In genomic region chr5:109900911-109901627, GRCh38 we compare ENCODE assay signal across 1 cellular context.
TF ChIP-seq lines count a peak whose summit lies in the region.

No MANE protein-coding gene starts in this region.

TF ChIP-seq in HepG2, 621 proteins besides CTCF, POLR2A, EP300 and RAD21 (continued from another document and continues in another):
- no peak for TF ChIP-seq CEBPZ (IDR thresholded peaks at IDR 0.05; ENCODE audit: low read length)
- TF ChIP-seq TCF7 (IDR thresholded peaks at IDR 0.05; ENCODE audit: low read depth) = peak; percentile 69
- TF ChIP-seq KLF16 (CRISPR knock-in tag; IDR thresholded peaks at IDR 0.05) = peak in 1 of 2 experiments; percentile 41; a peak in 1 of 4 replicates
- peak in 1 of 2 experiments; percentile 60; a peak in 2 of 4 replicates for TF ChIP-seq NR2F1 (CRISPR knock-in tag; IDR thresholded peaks at IDR 0.05)
- peak; percentile 98 for TF ChIP-seq ZNF281 (CRISPR knock-in tag; IDR thresholded peaks at IDR 0.05; ENCODE audit: borderline replicate concordance)
- peak; percentile 62 for TF ChIP-seq HDAC1 (CRISPR knock-in tag; IDR thresholded peaks at IDR 0.05)
- peak; percentile 50; the same call in 1 of the 2 replicates for TF ChIP-seq ZSCAN31 (CRISPR knock-in tag; IDR thresholded peaks at IDR 0.05; ENCODE audit: low read depth)
- no peak for TF ChIP-seq ZFP62 (CRISPR knock-in tag; IDR thresholded peaks at IDR 0.05)
- TF ChIP-seq FOXO1 (CRISPR knock-in tag; IDR thresholded peaks at IDR 0.05) = peak; percentile 71
- TF ChIP-seq TBX3 (IDR thresholded peaks at IDR 0.05; ENCODE audit: borderline replicate concordance) = peak; percentile 61; the same call in 1 of the 2 replicates
- TF ChIP-seq ETV5 (CRISPR knock-in tag; IDR thresholded peaks at IDR 0.05; ENCODE audit: borderline replicate concordance) = peak; percentile 97
- TF ChIP-seq ZFP1 (CRISPR knock-in tag; IDR thresholded peaks at IDR 0.05) = no peak; the same call in 1 of the 2 replicates
- peak; percentile 50; the same call in 1 of the 2 replicates for TF ChIP-seq DMAP1 (CRISPR knock-in tag; IDR thresholded peaks at IDR 0.05)
- peak; percentile 72 for TF ChIP-seq YEATS4 (CRISPR knock-in tag; IDR thresholded peaks at IDR 0.05; ENCODE audit: borderline replicate concordance)
- TF ChIP-seq DNMT1 (CRISPR knock-in tag; IDR thresholded peaks at IDR 0.05) = no peak
- TF ChIP-seq ZEB1 (IDR thresholded peaks at IDR 0.05; ENCODE audit: insufficient replicate concordance, low read depth) = peak; percentile 43
- TF ChIP-seq HIC2 (CRISPR knock-in tag; IDR thresholded peaks at IDR 0.05; ENCODE audit: low read depth) = peak; percentile 79
- peak; percentile 87 for TF ChIP-seq ZMYM4 (CRISPR knock-in tag; IDR thresholded peaks at IDR 0.05)
- peak; percentile 83; the same call in 1 of the 2 replicates for TF ChIP-seq HOXA5 (CRISPR knock-in tag; IDR thresholded peaks at IDR 0.05)
- TF ChIP-seq RXRA (CRISPR knock-in tag; IDR thresholded peaks at IDR 0.05) = peak; percentile 63; the same call in 1 of the 2 replicates
- TF ChIP-seq RARA (CRISPR knock-in tag; IDR thresholded peaks at IDR 0.05) = peak; percentile 68
- TF ChIP-seq TARDBP (CRISPR knock-in tag; IDR thresholded peaks at IDR 0.05) = peak; percentile 46; the same call in 1 of the 2 replicates
- peak; percentile 90 for TF ChIP-seq TEAD3 (CRISPR knock-in tag; optimal IDR thresholded peaks at IDR 0.05; ENCODE audit: borderline replicate concordance)
- no peak for TF ChIP-seq TIGD3 (CRISPR knock-in tag; IDR thresholded peaks at IDR 0.05; ENCODE audit: borderline replicate concordance)
- 0 out of 2 replicates have a peak, but pooled peaks have one; percentile 70 for TF ChIP-seq ZFP90 (CRISPR knock-in tag; IDR thresholded peaks at IDR 0.05; ENCODE audit: borderline replicate concordance)
- TF ChIP-seq ZNF143 (CRISPR knock-in tag; IDR thresholded peaks at IDR 0.05) = no peak
- TF ChIP-seq CEBPB (IDR thresholded peaks at IDR 0.05; ENCODE audit: borderline replicate concordance, low read depth, low read length) = peak; percentile 42
- peak; percentile 33; the same call in 1 of the 2 replicates for TF ChIP-seq ARNT2 (CRISPR knock-in tag; IDR thresholded peaks at IDR 0.05; ENCODE audit: low read depth)
- no peak for TF ChIP-seq ZNF687 (CRISPR knock-in tag; IDR thresholded peaks at IDR 0.05)
- TF ChIP-seq REPIN1 (CRISPR knock-in tag; IDR thresholded peaks at IDR 0.05; ENCODE audit: borderline replicate concordance, low read depth) = peak; percentile 65
- peak; percentile 67 for TF ChIP-seq ATF7 (IDR thresholded peaks at IDR 0.05)
- TF ChIP-seq ATF7 (CRISPR knock-in tag; IDR thresholded peaks at IDR 0.05) = peak; percentile 94
- TF ChIP-seq ZNF879 (CRISPR knock-in tag; IDR thresholded peaks at IDR 0.05) = 0 out of 2 replicates have a peak, but pooled peaks have one; percentile 72
- TF ChIP-seq ARID4A (CRISPR knock-in tag; IDR thresholded peaks at IDR 0.05; ENCODE audit: borderline replicate concordance) = peak; percentile 28; the same call in 1 of the 2 replicates
- TF ChIP-seq ZNF503 (CRISPR knock-in tag; IDR thresholded peaks at IDR 0.05) = peak; percentile 22; the same call in 1 of the 2 replicates
